In the genomic region with DNA sequence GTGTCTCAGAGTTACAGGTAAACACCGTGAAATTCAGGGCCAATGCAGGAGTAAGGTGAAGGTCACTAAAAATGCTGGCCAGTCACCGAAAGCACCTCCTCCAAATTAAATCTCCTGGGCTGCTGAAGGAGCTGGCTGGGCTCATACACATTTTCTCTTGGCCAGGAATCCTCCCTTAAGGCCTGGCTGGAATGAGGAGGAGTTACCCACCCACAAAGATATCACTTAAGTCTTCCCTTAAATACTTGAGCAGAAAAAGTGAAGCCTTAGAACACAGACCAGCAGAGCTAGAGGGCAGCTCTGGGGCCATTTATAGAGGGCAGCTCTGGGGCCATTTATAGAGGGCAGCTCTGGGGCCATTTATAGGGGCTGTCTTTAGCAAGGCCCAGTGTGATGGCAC, we compare ENCODE assay signal across 19 cellular contexts. TPM values are rescaled to one million over a fixed set of nuclear protein-coding genes. Genes with fewer than 3 reads are reported as not detected.
A peak's percentile ranks its signal among the peaks of the same experiment; 100 is the strongest.
DNase-seq lines count a peak whose midpoint lies in the region; ATAC-seq and TF ChIP-seq lines count a peak whose summit lies in the region.
"Had no signal": no experiment of that assay in that cellular context is flagged by ENCODE, and none has a peak within 500 bp of the region (broad histone marks: within the 10 kb centered on the region; RNA-seq: fewer than 3 reads in every experiment).

No MANE protein-coding gene starts in this region.

- no peaks in the 10 kb centered on the region for H3K36me3 Mint-ChIP-seq in activated naive CD4-positive, alpha-beta T cell treated with anti-CD3 and anti-CD28 coated beads, Interleukin-2, amount 10 ng/mL, durations not matched to agents 7 days and 5 days
- H3K36me3 Mint-ChIP-seq in nephron progenitor cell (ENCODE audit: low read depth) = no peaks in the 10 kb centered on the region
- H3K36me3 Mint-ChIP-seq: CD14-positive monocyte; CD8-positive, alpha-beta T cell had no signal

- H4K20me1 ChIP-seq in mammary epithelial cell (ENCODE audit: insufficient read depth, low read length) = no peaks in the 10 kb centered on the region

- dilution Hi-C loops in mammary epithelial cell (cut with HindIII; ENCODE audit: low sequenced_read_pairs) = no loop called here

- WGBS in mammary epithelial cell (ENCODE audit: low coverage, missing lambda C conversion rate) = 69% methylated on average over 2 of the region's 2 CpGs

- no peak for ATAC-seq in HG02678 (IDR thresholded peaks at IDR 0.05; ENCODE audit: unreplicated experiment)
- ATAC-seq: CD8-positive, alpha-beta T cell had no signal

- H3K27ac ChIP-seq in mammary epithelial cell (ENCODE audit: insufficient read depth, low read depth, low read length) = no peak overlapping the region
- H3K27ac ChIP-seq: 22Rv1 had no signal

- no peak overlapping the region for H3K9ac ChIP-seq in mammary epithelial cell (ENCODE audit: insufficient read depth, low read length)

- H3K79me2 ChIP-seq in mammary epithelial cell (ENCODE audit: insufficient read depth, low read length) = peaks cover 21% of the 10 kb centered on the region

- no peaks in the 10 kb centered on the region for H3K4me1 Mint-ChIP-seq in activated naive CD4-positive, alpha-beta T cell treated with anti-CD3 and anti-CD28 coated beads, Interleukin-2, amount 10 ng/mL, durations not matched to agents 7 days and 5 days
- H3K4me1 Mint-ChIP-seq in nephron progenitor cell = peaks cover 75% of the 10 kb centered on the region
- H3K4me1 Mint-ChIP-seq: CD14-positive monocyte had no signal

- H3K4me3 ChIP-seq in fibroblast of the aortic adventitia (ENCODE audit: low read depth, low read length) (no peak overlapping the region), mammary epithelial cell (replicated peaks in 1 of 3; ENCODE audit: insufficient read depth in 1 of 3, low read depth in 2 of 3, low read length in 3 of 3) (no peak overlapping the region)

- no peak overlapping the region for H2AFZ ChIP-seq in mammary epithelial cell (ENCODE audit: low read depth, low read length)

- H3K9me3 Mint-ChIP-seq in activated naive CD4-positive, alpha-beta T cell treated with anti-CD3 and anti-CD28 coated beads, Interleukin-2, amount 10 ng/mL, durations not matched to agents 7 days and 5 days = no peaks in the 10 kb centered on the region
- no peaks in the 10 kb centered on the region for H3K9me3 Mint-ChIP-seq in nephron progenitor cell
- H3K9me3 Mint-ChIP-seq: CD8-positive, alpha-beta T cell; H9 had no signal

- TF ChIP-seq CTCF in fibroblast of the aortic adventitia (IDR thresholded peaks at IDR 0.05; ENCODE audit: insufficient read depth, low read length) = no peak
- TF ChIP-seq CTCF in nephron progenitor cell (IDR thresholded peaks at IDR 0.05) = no peak
- TF ChIP-seq CTCF in mammary epithelial cell (conservative IDR thresholded peaks at IDR 0.05 in 1 of 2, IDR thresholded peaks at IDR 0.05 in 1 of 2; ENCODE audit: extremely low read depth in 1 of 2, insufficient read depth in 1 of 2, low read depth in 1 of 2, low read length in 2 of 2) = no peak

- peaks cover 4% of the 10 kb centered on the region for H3K27me3 Mint-ChIP-seq in activated naive CD4-positive, alpha-beta T cell treated with anti-CD3 and anti-CD28 coated beads, Interleukin-2, amount 10 ng/mL, durations not matched to agents 7 days and 5 days
- no peaks in the 10 kb centered on the region for H3K27me3 Mint-ChIP-seq in nephron progenitor cell (ENCODE audit: low read depth, poor library complexity)

- no peaks in the 10 kb centered on the region for H3K9me3 ChIP-seq in mammary epithelial cell (replicated peaks; ENCODE audit: insufficient read depth, low read length)

- CTCF ChIA-PET in activated naive CD4-positive, alpha-beta T cell treated with anti-CD3 and anti-CD28 coated beads, Interleukin-2, amount 10 ng/mL, durations not matched to agents 7 days and 5 days (lab: Charles Lee) = interaction anchor here (1.5 kb wide), 1 partner anchor 58 kb away, joined by 8 read pairs; no protein-coding TSS in a partner anchor
- CTCF ChIA-PET in mammary epithelial cell (lab: Charles Lee; ENCODE audit: low non-redundant PET) = no interaction called here

- in situ Hi-C loops in mammary epithelial cell (cut with MboI; ENCODE audit: low sequenced_read_pairs in 2 of 2) = no loop called here

- H3K27me3 ChIP-seq in mammary epithelial cell (ENCODE audit: insufficient read depth, low read length) = no peaks in the 10 kb centered on the region

- H3K36me3 ChIP-seq in mammary epithelial cell (ENCODE audit: insufficient read depth, low read length) = peaks cover 27% of the 10 kb centered on the region

- no peak overlapping the region for H3K4me2 ChIP-seq in mammary epithelial cell (ENCODE audit: insufficient read depth, low read depth, low read length)

- intact Hi-C loops in mammary epithelial cell (cut with micrococcal nuclease) = no loop called here

- no peak overlapping the region for H3K4me3 Mint-ChIP-seq in activated naive CD4-positive, alpha-beta T cell treated with anti-CD3 and anti-CD28 coated beads, Interleukin-2, amount 10 ng/mL, durations not matched to agents 7 days and 5 days
- H3K4me3 Mint-ChIP-seq in nephron progenitor cell = no peak overlapping the region
- H3K4me3 Mint-ChIP-seq: CD14-positive monocyte; CD8-positive, alpha-beta T cell; H9 had no signal

- H3K27ac Mint-ChIP-seq in activated naive CD4-positive, alpha-beta T cell treated with anti-CD3 and anti-CD28 coated beads, Interleukin-2, amount 10 ng/mL, durations not matched to agents 7 days and 5 days = no peak overlapping the region
- peak overlapping the region; percentile 15 for H3K27ac Mint-ChIP-seq in nephron progenitor cell
- H3K27ac Mint-ChIP-seq: CD14-positive monocyte; CD8-positive, alpha-beta T cell had no signal

- no TSS peak for BruUV-seq in mammary epithelial cell (replicated peaks; lab: Mats Ljungman, UMichigan)

- peak; percentile 0 for DNase-seq in activated naive CD4-positive, alpha-beta T cell treated with anti-CD3 and anti-CD28 coated beads, Interleukin-2, amount 10 ng/mL, durations not matched to agents 7 days and 5 days
- no peak for DNase-seq in activated naive CD4-positive, alpha-beta T cell (lab: John Stamatoyannopoulos, UW)
- DNase-seq in fibroblast of the aortic adventitia (ENCODE audit: low read depth) = peak; percentile 22
- no peak for DNase-seq in nephron progenitor cell
- no peak for DNase-seq in NCI-H1436 treated with DMSO at 0.1 percent for 48 hours (lab: John Stamatoyannopoulos, UW)
- DNase-seq in DMS 273 treated with DMSO at 0.1 percent for 48 hours (lab: John Stamatoyannopoulos, UW) = no peak
- no peak for DNase-seq in mammary epithelial cell
- DNase-seq: CD8-positive, alpha-beta T cell; COR-L47; DND-41; GDM1; GOT3; H9 had no signal

- peaks cover 40% of the 10 kb centered on the region for H3K4me1 ChIP-seq in mammary epithelial cell (ENCODE audit: insufficient read depth, low read length)

RNA-seq across cellular contexts. Expression of gene HTRA1, which starts 46.3 kb away (rescaled TPM):
- total RNA-seq in fibroblast of the aortic adventitia (ENCODE audit: low replicate concordance) (55.5 and 156 TPM in 2 replicates), mammary epithelial cell (100 to 1,000 TPM; 179 to 311 TPM)
- polyA plus RNA-seq in mammary epithelial cell = 615 TPM
- polyA minus RNA-seq in mammary epithelial cell = 271 TPM
- total RNA-seq: CD8-positive, alpha-beta T cell had no signal

RNA-seq across cellular contexts. Expression of gene DMBT1, which starts 52.9 kb away (rescaled TPM):
- total RNA-seq in fibroblast of the aortic adventitia (ENCODE audit: low replicate concordance) (under 0.01 and 0.08 TPM in 2 replicates), mammary epithelial cell (under 1 TPM; 0.24 to 0.33 TPM)
- 1.1 TPM for polyA plus RNA-seq in mammary epithelial cell
- 1.6 TPM for polyA minus RNA-seq in mammary epithelial cell
- total RNA-seq: A673; CD8-positive, alpha-beta T cell had no signal
- polyA plus RNA-seq: CD14-positive monocyte had no signal

RNA-seq across cellular contexts. Expression of gene ARMS2, which starts 53.2 kb away (rescaled TPM):
- total RNA-seq in fibroblast of the aortic adventitia (ENCODE audit: low replicate concordance) (not detected in 2 replicates), mammary epithelial cell (under 1 TPM in 1 of 2 donors, not detected in 1; 0.17 TPM)
- polyA plus RNA-seq in mammary epithelial cell = not detected
- polyA minus RNA-seq in mammary epithelial cell = not detected
- total RNA-seq: A673; CD8-positive, alpha-beta T cell; H9; HT1080 had no signal
- polyA plus RNA-seq: BJ, CD14-positive monocyte had no signal

Comparison
In these comparisons a context has a peak if more than half of its experiments do, and no peak if none do; other contexts are left out.
1. DNase-seq: peak in activated naive CD4-positive, alpha-beta T cell treated with anti-CD3 and anti-CD28 coated beads, Interleukin-2, amount 10 ng/mL, durations not matched to agents 7 days and 5 days (single experiment) and fibroblast of the aortic adventitia (single experiment); none in activated naive CD4-positive, alpha-beta T cell (0 of 4), nephron progenitor cell (single experiment), NCI-H1436 treated with DMSO at 0.1 percent for 48 hours (single experiment), DMS 273 treated with DMSO at 0.1 percent for 48 hours (single experiment) and mammary epithelial cell (single experiment).